In the genomic region with DNA sequence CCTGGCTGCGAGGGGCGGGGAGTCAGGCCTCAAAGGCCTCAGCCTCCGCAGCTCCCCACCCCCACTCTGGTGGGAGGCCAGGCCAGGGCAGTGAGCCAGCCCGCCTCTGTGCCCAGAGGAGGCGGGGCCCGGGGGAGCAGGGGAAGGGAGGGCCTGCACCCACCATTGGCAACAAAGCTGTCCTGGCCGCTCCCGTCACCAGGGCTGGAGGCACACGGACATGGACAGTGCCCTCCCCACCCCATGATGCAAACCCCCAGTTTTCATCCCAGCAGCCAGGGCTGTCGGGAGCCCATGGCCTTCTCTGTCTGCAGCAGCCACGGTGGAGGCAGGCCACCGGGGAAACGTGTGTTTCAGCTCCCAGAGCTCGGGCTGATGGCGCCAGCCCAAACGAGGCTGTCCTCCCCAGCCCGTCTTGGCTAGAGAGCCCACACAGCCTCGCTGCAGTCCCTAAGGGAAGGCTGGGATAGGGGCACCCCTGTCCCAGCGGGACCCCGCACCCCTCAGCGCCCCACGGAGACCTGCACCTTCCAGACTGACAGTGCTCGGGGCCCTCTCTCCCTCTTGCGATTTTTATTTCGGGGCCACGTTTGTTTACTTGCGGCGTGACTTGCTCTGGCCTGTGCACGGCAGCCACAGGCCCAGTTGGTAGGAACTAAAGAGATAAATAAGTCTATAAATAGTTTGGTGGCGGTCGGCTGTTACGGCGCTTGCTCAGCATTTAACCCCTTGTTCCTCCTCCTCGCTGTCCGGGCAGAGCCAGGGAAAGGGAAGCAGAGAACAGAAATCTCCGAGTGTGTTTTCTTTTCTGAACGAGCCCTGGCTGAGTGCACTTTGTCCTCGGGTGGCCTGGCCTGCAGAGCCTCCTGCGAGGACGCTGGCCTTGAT, we compare ENCODE assay signal across 1 cellular context.
TF ChIP-seq lines count a peak whose summit lies in the region.

No MANE protein-coding gene starts in this region.

TF ChIP-seq in K562, 482 proteins besides CTCF, POLR2A, EP300 and RAD21 (continued from another document):
- TF ChIP-seq, protein P1, sequence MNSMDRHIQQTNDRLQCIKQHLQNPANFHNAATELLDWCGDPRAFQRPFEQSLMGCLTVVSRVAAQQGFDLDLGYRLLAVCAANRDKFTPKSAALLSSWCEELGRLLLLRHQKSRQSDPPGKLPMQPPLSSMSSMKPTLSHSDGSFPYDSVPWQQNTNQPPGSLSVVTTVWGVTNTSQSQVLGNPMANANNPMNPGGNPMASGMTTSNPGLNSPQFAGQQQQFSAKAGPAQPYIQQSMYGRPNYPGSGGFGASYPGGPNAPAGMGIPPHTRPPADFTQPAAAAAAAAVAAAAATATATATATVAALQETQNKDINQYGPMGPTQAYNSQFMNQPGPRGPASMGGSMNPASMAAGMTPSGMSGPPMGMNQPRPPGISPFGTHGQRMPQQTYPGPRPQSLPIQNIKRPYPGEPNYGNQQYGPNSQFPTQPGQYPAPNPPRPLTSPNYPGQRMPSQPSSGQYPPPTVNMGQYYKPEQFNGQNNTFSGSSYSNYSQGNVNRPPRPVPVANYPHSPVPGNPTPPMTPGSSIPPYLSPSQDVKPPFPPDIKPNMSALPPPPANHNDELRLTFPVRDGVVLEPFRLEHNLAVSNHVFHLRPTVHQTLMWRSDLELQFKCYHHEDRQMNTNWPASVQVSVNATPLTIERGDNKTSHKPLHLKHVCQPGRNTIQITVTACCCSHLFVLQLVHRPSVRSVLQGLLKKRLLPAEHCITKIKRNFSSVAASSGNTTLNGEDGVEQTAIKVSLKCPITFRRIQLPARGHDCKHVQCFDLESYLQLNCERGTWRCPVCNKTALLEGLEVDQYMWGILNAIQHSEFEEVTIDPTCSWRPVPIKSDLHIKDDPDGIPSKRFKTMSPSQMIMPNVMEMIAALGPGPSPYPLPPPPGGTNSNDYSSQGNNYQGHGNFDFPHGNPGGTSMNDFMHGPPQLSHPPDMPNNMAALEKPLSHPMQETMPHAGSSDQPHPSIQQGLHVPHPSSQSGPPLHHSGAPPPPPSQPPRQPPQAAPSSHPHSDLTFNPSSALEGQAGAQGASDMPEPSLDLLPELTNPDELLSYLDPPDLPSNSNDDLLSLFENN (IDR thresholded peaks at IDR 0.05; ENCODE audit: low read depth in 2 of 2, low read length in 2 of 2): no peak
- TF ChIP-seq XRCC5 (IDR thresholded peaks at IDR 0.05; ENCODE audit: low read depth, low read length) (no peak), MAFG (tag; conservative IDR thresholded peaks at IDR 0.05) (0 out of 2 replicates have a peak, but pooled peaks have one; percentile 26), ZNF507 (tag; conservative IDR thresholded peaks at IDR 0.05) (no peak), SMARCB1 (IDR thresholded peaks at IDR 0.05; ENCODE audit: insufficient read length, low read depth) (no peak), ARNT (IDR thresholded peaks at IDR 0.05) (no peak), GTF2A2 (tag; IDR thresholded peaks at IDR 0.05) (no peak), MEF2A (IDR thresholded peaks at IDR 0.05; ENCODE audit: control insufficient read depth, low read depth, low read length) (peak; percentile 75), TARDBP (IDR thresholded peaks at IDR 0.05) (no peak), SIN3A (IDR thresholded peaks at IDR 0.05; ENCODE audit: borderline replicate concordance in 2 of 2, control insufficient read depth in 1 of 2, low read depth in 2 of 2, low read length in 2 of 2) (no peak), KAT2B (IDR thresholded peaks at IDR 0.05; ENCODE audit: low read depth, low read length) (no peak), MTA1 (IDR thresholded peaks at IDR 0.05; ENCODE audit: borderline replicate concordance) (no peak), U2AF2 (optimal IDR thresholded peaks at IDR 0.05; ENCODE audit: low read depth, low read length) (no peak), ZNF764 (CRISPR knock-in tag; IDR thresholded peaks at IDR 0.05; ENCODE audit: low read depth) (no peak), EP400 (IDR thresholded peaks at IDR 0.05) (no peak), MCM7 (IDR thresholded peaks at IDR 0.05) (no peak), BRD9 (IDR thresholded peaks at IDR 0.05; ENCODE audit: low read depth, partially characterized antibody) (no peak), RCOR1 (IDR thresholded peaks at IDR 0.05; ENCODE audit: borderline replicate concordance in 1 of 2, low read depth in 2 of 2, low read length in 2 of 2) (no peak), ZNF830 (CRISPR knock-in tag; IDR thresholded peaks at IDR 0.05) (no peak), CBX1 (IDR thresholded peaks at IDR 0.05; ENCODE audit: low read depth) (no peak), IRF2 (CRISPR knock-in tag; IDR thresholded peaks at IDR 0.05) (no peak), ZBED1 (IDR thresholded peaks at IDR 0.05) (no peak)
- TF ChIP-seq, protein P2, sequence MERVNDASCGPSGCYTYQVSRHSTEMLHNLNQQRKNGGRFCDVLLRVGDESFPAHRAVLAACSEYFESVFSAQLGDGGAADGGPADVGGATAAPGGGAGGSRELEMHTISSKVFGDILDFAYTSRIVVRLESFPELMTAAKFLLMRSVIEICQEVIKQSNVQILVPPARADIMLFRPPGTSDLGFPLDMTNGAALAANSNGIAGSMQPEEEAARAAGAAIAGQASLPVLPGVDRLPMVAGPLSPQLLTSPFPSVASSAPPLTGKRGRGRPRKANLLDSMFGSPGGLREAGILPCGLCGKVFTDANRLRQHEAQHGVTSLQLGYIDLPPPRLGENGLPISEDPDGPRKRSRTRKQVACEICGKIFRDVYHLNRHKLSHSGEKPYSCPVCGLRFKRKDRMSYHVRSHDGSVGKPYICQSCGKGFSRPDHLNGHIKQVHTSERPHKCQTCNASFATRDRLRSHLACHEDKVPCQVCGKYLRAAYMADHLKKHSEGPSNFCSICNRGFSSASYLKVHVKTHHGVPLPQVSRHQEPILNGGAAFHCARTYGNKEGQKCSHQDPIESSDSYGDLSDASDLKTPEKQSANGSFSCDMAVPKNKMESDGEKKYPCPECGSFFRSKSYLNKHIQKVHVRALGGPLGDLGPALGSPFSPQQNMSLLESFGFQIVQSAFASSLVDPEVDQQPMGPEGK (CRISPR knock-in tag; IDR thresholded peaks at IDR 0.05; ENCODE audit: borderline replicate concordance): no peak
- TF ChIP-seq, protein P3, sequence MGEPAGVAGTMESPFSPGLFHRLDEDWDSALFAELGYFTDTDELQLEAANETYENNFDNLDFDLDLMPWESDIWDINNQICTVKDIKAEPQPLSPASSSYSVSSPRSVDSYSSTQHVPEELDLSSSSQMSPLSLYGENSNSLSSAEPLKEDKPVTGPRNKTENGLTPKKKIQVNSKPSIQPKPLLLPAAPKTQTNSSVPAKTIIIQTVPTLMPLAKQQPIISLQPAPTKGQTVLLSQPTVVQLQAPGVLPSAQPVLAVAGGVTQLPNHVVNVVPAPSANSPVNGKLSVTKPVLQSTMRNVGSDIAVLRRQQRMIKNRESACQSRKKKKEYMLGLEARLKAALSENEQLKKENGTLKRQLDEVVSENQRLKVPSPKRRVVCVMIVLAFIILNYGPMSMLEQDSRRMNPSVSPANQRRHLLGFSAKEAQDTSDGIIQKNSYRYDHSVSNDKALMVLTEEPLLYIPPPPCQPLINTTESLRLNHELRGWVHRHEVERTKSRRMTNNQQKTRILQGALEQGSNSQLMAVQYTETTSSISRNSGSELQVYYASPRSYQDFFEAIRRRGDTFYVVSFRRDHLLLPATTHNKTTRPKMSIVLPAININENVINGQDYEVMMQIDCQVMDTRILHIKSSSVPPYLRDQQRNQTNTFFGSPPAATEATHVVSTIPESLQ (CRISPR knock-in tag; IDR thresholded peaks at IDR 0.05): no peak
- TF ChIP-seq, protein P4, sequence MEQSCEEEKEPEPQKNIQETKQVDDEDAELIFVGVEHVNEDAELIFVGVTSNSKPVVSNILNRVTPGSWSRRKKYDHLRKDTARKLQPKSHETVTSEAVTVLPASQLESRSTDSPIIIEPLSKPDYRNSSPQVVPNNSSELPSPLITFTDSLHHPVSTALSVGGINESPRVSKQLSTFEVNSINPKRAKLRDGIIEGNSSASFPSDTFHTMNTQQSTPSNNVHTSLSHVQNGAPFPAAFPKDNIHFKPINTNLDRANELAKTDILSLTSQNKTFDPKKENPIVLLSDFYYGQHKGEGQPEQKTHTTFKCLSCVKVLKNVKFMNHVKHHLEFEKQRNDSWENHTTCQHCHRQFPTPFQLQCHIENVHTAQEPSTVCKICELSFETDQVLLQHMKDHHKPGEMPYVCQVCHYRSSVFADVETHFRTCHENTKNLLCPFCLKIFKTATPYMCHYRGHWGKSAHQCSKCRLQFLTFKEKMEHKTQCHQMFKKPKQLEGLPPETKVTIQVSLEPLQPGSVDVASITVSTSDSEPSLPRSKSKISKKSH (CRISPR knock-in tag; IDR thresholded peaks at IDR 0.05): no peak
- TF ChIP-seq, protein P5, sequence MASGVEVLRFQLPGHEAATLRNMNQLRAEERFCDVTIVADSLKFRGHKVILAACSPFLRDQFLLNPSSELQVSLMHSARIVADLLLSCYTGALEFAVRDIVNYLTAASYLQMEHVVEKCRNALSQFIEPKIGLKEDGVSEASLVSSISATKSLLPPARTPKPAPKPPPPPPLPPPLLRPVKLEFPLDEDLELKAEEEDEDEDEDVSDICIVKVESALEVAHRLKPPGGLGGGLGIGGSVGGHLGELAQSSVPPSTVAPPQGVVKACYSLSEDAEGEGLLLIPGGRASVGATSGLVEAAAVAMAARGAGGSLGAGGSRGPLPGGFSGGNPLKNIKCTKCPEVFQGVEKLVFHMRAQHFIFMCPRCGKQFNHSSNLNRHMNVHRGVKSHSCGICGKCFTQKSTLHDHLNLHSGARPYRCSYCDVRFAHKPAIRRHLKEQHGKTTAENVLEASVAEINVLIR (CRISPR knock-in tag; IDR thresholded peaks at IDR 0.05): no peak
- TF ChIP-seq, protein P6, sequence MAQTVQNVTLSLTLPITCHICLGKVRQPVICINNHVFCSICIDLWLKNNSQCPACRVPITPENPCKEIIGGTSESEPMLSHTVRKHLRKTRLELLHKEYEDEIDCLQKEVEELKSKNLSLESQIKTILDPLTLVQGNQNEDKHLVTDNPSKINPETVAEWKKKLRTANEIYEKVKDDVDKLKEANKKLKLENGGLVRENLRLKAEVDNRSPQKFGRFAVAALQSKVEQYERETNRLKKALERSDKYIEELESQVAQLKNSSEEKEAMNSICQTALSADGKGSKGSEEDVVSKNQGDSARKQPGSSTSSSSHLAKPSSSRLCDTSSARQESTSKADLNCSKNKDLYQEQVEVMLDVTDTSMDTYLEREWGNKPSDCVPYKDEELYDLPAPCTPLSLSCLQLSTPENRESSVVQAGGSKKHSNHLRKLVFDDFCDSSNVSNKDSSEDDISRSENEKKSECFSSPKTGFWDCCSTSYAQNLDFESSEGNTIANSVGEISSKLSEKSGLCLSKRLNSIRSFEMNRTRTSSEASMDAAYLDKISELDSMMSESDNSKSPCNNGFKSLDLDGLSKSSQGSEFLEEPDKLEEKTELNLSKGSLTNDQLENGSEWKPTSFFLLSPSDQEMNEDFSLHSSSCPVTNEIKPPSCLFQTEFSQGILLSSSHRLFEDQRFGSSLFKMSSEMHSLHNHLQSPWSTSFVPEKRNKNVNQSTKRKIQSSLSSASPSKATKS (CRISPR knock-in tag; IDR thresholded peaks at IDR 0.05): no peak
- TF ChIP-seq, protein P7, sequence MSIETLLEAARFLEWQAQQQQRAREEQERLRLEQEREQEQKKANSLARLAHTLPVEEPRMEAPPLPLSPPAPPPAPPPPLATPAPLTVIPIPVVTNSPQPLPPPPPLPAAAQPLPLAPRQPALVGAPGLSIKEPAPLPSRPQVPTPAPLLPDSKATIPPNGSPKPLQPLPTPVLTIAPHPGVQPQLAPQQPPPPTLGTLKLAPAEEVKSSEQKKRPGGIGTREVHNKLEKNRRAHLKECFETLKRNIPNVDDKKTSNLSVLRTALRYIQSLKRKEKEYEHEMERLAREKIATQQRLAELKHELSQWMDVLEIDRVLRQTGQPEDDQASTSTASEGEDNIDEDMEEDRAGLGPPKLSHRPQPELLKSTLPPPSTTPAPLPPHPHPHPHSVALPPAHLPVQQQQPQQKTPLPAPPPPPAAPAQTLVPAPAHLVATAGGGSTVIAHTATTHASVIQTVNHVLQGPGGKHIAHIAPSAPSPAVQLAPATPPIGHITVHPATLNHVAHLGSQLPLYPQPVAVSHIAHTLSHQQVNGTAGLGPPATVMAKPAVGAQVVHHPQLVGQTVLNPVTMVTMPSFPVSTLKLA (conservative IDR thresholded peaks at IDR 0.05): no peak
- TF ChIP-seq, protein P8, sequence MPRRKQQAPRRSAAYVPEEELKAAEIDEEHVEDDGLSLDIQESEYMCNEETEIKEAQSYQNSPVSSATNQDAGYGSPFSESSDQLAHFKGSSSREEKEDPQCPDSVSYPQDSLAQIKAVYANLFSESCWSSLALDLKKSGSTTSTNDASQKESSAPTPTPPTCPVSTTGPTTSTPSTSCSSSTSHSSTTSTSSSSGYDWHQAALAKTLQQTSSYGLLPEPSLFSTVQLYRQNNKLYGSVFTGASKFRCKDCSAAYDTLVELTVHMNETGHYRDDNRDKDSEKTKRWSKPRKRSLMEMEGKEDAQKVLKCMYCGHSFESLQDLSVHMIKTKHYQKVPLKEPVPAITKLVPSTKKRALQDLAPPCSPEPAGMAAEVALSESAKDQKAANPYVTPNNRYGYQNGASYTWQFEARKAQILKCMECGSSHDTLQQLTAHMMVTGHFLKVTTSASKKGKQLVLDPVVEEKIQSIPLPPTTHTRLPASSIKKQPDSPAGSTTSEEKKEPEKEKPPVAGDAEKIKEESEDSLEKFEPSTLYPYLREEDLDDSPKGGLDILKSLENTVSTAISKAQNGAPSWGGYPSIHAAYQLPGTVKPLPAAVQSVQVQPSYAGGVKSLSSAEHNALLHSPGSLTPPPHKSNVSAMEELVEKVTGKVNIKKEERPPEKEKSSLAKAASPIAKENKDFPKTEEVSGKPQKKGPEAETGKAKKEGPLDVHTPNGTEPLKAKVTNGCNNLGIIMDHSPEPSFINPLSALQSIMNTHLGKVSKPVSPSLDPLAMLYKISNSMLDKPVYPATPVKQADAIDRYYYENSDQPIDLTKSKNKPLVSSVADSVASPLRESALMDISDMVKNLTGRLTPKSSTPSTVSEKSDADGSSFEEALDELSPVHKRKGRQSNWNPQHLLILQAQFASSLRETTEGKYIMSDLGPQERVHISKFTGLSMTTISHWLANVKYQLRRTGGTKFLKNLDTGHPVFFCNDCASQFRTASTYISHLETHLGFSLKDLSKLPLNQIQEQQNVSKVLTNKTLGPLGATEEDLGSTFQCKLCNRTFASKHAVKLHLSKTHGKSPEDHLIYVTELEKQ (CRISPR knock-in tag; IDR thresholded peaks at IDR 0.05): no peak
